ENCODE assay signal across 1 cellular context in the genomic region with DNA sequence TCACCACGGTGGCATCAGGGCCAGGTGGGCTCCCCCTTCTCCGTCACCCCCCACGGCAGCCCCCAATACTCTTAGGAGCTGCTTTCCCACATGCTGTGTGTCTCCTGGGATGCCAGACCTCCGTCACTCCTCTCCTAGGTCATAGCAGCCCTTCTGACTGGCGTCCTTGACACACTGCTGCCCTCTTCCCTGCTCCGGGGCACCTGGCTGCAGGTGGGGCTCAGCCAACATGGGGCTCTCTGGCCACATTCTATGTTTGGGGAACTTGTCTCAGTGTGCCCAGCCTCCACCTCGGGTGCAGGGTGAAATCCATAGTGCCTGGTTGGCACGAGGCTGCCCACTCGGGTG.
TF ChIP-seq lines count a peak whose summit lies in the region.

No MANE protein-coding gene starts in this region.

TF ChIP-seq in H1, 55 proteins besides CTCF, POLR2A, EP300 and RAD21:
- TF ChIP-seq POU5F1 (IDR thresholded peaks at IDR 0.05; ENCODE audit: low read depth, low read length): no peak
- TF ChIP-seq NANOG (IDR thresholded peaks at IDR 0.05; ENCODE audit: insufficient read depth, low read depth, low read length, poor library complexity, severe bottlenecking): no peak
- TF ChIP-seq POLR2AphosphoS5 (IDR thresholded peaks at IDR 0.05; ENCODE audit: low read depth, low read length): no peak
- TF ChIP-seq KDM5A (IDR thresholded peaks at IDR 0.05; ENCODE audit: low read length): no peak
- TF ChIP-seq SP1 (IDR thresholded peaks at IDR 0.05; ENCODE audit: low read depth, low read length): no peak
